ENCODE assay signal across 8 cellular contexts in the genomic region with DNA sequence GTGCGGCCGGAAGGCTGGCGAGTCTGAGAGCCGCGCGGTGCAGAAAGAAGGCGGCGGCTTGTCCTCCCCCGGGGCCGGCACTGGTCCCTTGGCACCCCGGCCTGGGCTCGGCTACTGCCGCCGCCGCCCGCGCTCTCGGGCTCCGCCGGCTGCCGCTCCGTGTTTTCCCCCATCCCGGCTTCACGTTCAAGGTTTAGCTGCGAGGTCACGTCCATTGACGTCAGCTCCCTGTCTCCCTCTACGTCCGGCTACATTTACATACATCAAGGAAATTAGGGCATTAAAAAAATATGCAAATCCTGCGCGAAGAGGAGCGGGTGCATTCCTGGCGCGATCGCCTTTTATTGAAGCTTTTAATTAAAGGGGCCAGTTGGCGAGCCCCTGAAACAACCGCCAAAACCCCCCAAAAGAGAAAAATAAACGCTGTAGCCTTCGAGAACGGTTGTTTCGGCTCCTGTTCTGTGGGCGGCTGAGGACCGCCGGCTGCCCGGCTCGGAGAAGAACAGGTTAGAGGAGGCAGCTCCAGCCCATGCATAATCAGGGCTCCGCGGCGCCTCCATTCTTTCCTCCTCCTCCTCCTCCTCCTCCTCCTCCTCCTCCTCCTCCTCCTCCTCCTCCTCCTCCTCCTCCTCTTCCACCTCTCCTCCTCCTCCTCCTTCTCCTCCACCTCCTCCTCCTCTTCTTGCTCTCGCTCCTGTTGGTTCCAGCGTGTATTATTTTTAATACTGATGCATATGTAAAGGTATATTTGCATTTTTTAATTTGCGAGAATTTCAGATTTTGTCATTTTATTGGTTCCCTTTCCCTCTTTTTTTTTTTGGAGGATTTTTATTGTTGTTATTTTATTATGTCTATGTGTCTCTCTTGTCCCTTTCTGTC.
A peak's percentile ranks its signal among the peaks of the same experiment; 100 is the strongest.
DNase-seq lines count a peak whose midpoint lies in the region; ATAC-seq lines count a peak whose summit lies in the region.

No MANE protein-coding gene starts in this region.

- intact Hi-C loops in activated CD4-positive, alpha-beta memory T cell treated with anti-CD3 and anti-CD28 coated beads for 36 hours (cut with micrococcal nuclease) = loop anchor here (1.0 to 10.0 kb wide), 5 partner anchors 9 to 411 kb away; a partner anchor contains a TSS
- intact Hi-C loops in head of caudate nucleus (cut with DNase I) = loop anchor here (5.0 to 10.0 kb wide), 4 partner anchors 121 to 534 kb away; no protein-coding TSS in a partner anchor
- intact Hi-C loops in posterior cingulate gyrus (cut with DNase I) = loop anchor here (2.0 kb wide), 1 partner anchor 15 kb away; no protein-coding TSS in a partner anchor

- DNase-seq in activated T-cell treated with anti-CD3 and anti-CD28 coated beads, Interleukin-2, amount 50 U/mL, for 72 hours = no peak
- no peak for DNase-seq in activated T-cell treated with anti-CD3 and anti-CD28 coated beads, Interleukin-2, amount 50 U/mL, for 48 hours
- DNase-seq in NCI-H2029 treated with DMSO at 0.1 percent for 48 hours (lab: John Stamatoyannopoulos, UW) (peak; percentile 86), head of caudate nucleus (peak; percentile 73 to 94 (median 86)), posterior cingulate gyrus (peak; percentile 66 to 97 (median 81))
- no peak for DNase-seq in activated CD4-positive, alpha-beta memory T cell treated with anti-CD3 and anti-CD28 coated beads for 36 hours
- DNase-seq in stimulated activated CD4-positive, alpha-beta T cell treated with anti-CD3 and anti-CD28 coated beads, Interleukin-4, amount 100 ng/mL, for 24 hours = no peak

- H3K27ac Mint-ChIP-seq in activated T-cell treated with anti-CD3 and anti-CD28 coated beads, Interleukin-2, amount 50 U/mL, for 72 hours = peak overlapping the region; percentile 18
- no peak overlapping the region for H3K27ac Mint-ChIP-seq in activated CD4-positive, alpha-beta memory T cell treated with anti-CD3 and anti-CD28 coated beads for 36 hours

- H3K36me3 Mint-ChIP-seq in activated T-cell treated with anti-CD3 and anti-CD28 coated beads, Interleukin-2, amount 50 U/mL, for 72 hours (ENCODE audit: insufficient read depth in 2 of 2) = peaks cover 15 to 19% of the 10 kb centered on the region in 2 donors
- peaks cover 12% of the 10 kb centered on the region for H3K36me3 Mint-ChIP-seq in activated CD4-positive, alpha-beta memory T cell treated with anti-CD3 and anti-CD28 coated beads for 36 hours

- peak overlapping the region; percentile 76 to 83 for H3K4me3 Mint-ChIP-seq in activated T-cell treated with anti-CD3 and anti-CD28 coated beads, Interleukin-2, amount 50 U/mL, for 72 hours
- peak overlapping the region; percentile 62 for H3K4me3 Mint-ChIP-seq in activated CD4-positive, alpha-beta memory T cell treated with anti-CD3 and anti-CD28 coated beads for 36 hours

- peak in 1 of 2 donors; percentile 12 for ATAC-seq in activated T-cell treated with anti-CD3 and anti-CD28 coated beads, Interleukin-2, amount 50 U/mL, for 72 hours (replicated peaks in 1 of 2)
- peak; percentile 36 for ATAC-seq in HG02678 (IDR thresholded peaks at IDR 0.05; ENCODE audit: unreplicated experiment)

- POLR2A ChIA-PET in activated CD4-positive, alpha-beta memory T cell treated with anti-CD3 and anti-CD28 coated beads for 36 hours (lab: Charles Lee) = interaction anchor here (1.9 kb wide), 1 partner anchor 15 kb away, joined by 5 read pairs; no protein-coding TSS in a partner anchor

- H3K9me3 Mint-ChIP-seq in activated T-cell treated with anti-CD3 and anti-CD28 coated beads, Interleukin-2, amount 50 U/mL, for 72 hours = no peaks in the 10 kb centered on the region
- H3K9me3 Mint-ChIP-seq in activated CD4-positive, alpha-beta memory T cell treated with anti-CD3 and anti-CD28 coated beads for 36 hours = no peaks in the 10 kb centered on the region

- peaks cover 45% of the 10 kb centered on the region for H3K4me1 Mint-ChIP-seq in activated T-cell treated with anti-CD3 and anti-CD28 coated beads, Interleukin-2, amount 50 U/mL, for 72 hours (ENCODE audit: low read depth)
- peaks cover 30% of the 10 kb centered on the region for H3K4me1 Mint-ChIP-seq in activated CD4-positive, alpha-beta memory T cell treated with anti-CD3 and anti-CD28 coated beads for 36 hours (ENCODE audit: low read depth)

- peaks cover 95% of the 10 kb centered on the region for H3K27me3 Mint-ChIP-seq in activated T-cell treated with anti-CD3 and anti-CD28 coated beads, Interleukin-2, amount 50 U/mL, for 72 hours (ENCODE audit: low read depth)
- peaks cover 75% of the 10 kb centered on the region for H3K27me3 Mint-ChIP-seq in activated CD4-positive, alpha-beta memory T cell treated with anti-CD3 and anti-CD28 coated beads for 36 hours

- CTCF ChIA-PET in activated CD4-positive, alpha-beta memory T cell treated with anti-CD3 and anti-CD28 coated beads for 36 hours (lab: Charles Lee) = interaction anchor here (1.1 to 3.8 kb wide), 3 partner anchors 14 to 895 kb away, joined by 3 to 21 read pairs (median 5); no protein-coding TSS in a partner anchor

Comparison
In these comparisons a context has a peak if more than half of its experiments do, and no peak if none do; other contexts are left out.
1. DNase-seq: peak in NCI-H2029 treated with DMSO at 0.1 percent for 48 hours (single experiment), head of caudate nucleus (42 of 42) and posterior cingulate gyrus (10 of 10); none in activated T-cell treated with anti-CD3 and anti-CD28 coated beads, Interleukin-2, amount 50 U/mL, for 72 hours (0 of 2), activated T-cell treated with anti-CD3 and anti-CD28 coated beads, Interleukin-2, amount 50 U/mL, for 48 hours (0 of 2), activated CD4-positive, alpha-beta memory T cell treated with anti-CD3 and anti-CD28 coated beads for 36 hours (single experiment) and stimulated activated CD4-positive, alpha-beta T cell treated with anti-CD3 and anti-CD28 coated beads, Interleukin-4, amount 100 ng/mL, for 24 hours (single experiment).